Comparison of ENCODE assay signal across 21 cellular contexts in the genomic region with DNA sequence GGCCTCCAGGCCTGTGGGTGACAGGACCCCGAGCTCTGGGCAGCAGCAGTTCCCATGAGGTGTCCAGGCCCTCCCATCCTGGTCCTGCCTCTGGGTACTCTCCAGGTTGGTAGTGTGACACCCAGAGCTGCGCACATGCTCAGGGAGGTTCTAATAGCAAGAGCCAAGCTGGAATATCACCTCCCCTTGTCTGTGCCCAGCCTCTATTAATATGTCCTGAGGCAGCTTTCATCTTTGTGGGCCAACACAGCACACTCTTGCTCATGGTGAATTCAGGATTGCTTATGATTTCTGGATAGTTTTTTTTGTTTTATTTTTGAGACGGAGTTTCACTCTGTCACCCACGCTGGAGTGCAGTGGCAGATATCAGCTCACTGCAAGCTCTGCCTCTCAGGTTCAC. TPM values are rescaled to one million over a fixed set of nuclear protein-coding genes. Genes with fewer than 3 reads are reported as not detected.
A peak's percentile ranks its signal among the peaks of the same experiment; 100 is the strongest.
DNase-seq lines count a peak whose midpoint lies in the region; ATAC-seq and TF ChIP-seq lines count a peak whose summit lies in the region.
"Had no signal": no experiment of that assay in that cellular context is flagged by ENCODE, and none has a peak within 500 bp of the region (broad histone marks: within the 10 kb centered on the region; RNA-seq: fewer than 3 reads in every experiment).

No MANE protein-coding gene starts in this region.

- H3K36me3 Mint-ChIP-seq in T-helper 17 cell (ENCODE audit: low read depth) (no peaks in the 10 kb centered on the region), nephron progenitor cell (ENCODE audit: low read depth) (no peaks in the 10 kb centered on the region)
- no peaks in the 10 kb centered on the region for H3K36me3 Mint-ChIP-seq in activated T-helper 17 cell treated with anti-CD3 and anti-CD28 coated beads, Interleukin-2, amount 50 U/mL, for 72 hours (ENCODE audit: low read depth)
- H3K36me3 Mint-ChIP-seq: CD4-positive, alpha-beta memory T cell had no signal

- H3K4me1 Mint-ChIP-seq in T-helper 17 cell: peaks cover 26% of the 10 kb centered on the region
- peaks cover 14% of the 10 kb centered on the region for H3K4me1 Mint-ChIP-seq in activated T-helper 17 cell treated with anti-CD3 and anti-CD28 coated beads, Interleukin-2, amount 50 U/mL, for 72 hours
- peaks cover 62% of the 10 kb centered on the region for H3K4me1 Mint-ChIP-seq in nephron progenitor cell

- no peak for TF ChIP-seq CTCF in nephron progenitor cell (IDR thresholded peaks at IDR 0.05)

- H3K27me3 Mint-ChIP-seq in T-helper 17 cell (no peaks in the 10 kb centered on the region), nephron progenitor cell (ENCODE audit: low read depth, poor library complexity) (peaks cover 11% of the 10 kb centered on the region)
- no peaks in the 10 kb centered on the region for H3K27me3 Mint-ChIP-seq in activated T-helper 17 cell treated with anti-CD3 and anti-CD28 coated beads, Interleukin-2, amount 50 U/mL, for 72 hours
- H3K27me3 Mint-ChIP-seq: CD4-positive, alpha-beta memory T cell had no signal

- ATAC-seq in T-helper 17 cell: no peak
- no peak for ATAC-seq in activated T-helper 17 cell treated with anti-CD3 and anti-CD28 coated beads, Interleukin-2, amount 50 U/mL, for 72 hours (replicated peaks)
- ATAC-seq in HG02840 (IDR thresholded peaks at IDR 0.05; ENCODE audit: low FRiP score, unreplicated experiment): no peak
- ATAC-seq in HG02970 (IDR thresholded peaks at IDR 0.05; ENCODE audit: low FRiP score, unreplicated experiment): no peak
- ATAC-seq: GM23338, HCT116 had no signal

- DNase-seq in T-helper 17 cell (no peak), nephron progenitor cell (no peak), NCI-H146 (lab: John Stamatoyannopoulos, UW) (no peak)
- DNase-seq: C1 segment of cervical spinal cord; Calu3; CD4-positive, alpha-beta memory T cell; COR-L47; DMS53; DMS79 treated with DMSO at 0.1 percent for 48 hours; GF-D8 had no signal

- no peaks in the 10 kb centered on the region for H3K9me3 Mint-ChIP-seq in activated T-helper 17 cell treated with anti-CD3 and anti-CD28 coated beads, Interleukin-2, amount 50 U/mL, for 72 hours
- peaks cover 4% of the 10 kb centered on the region for H3K9me3 Mint-ChIP-seq in nephron progenitor cell

- no peaks in the 10 kb centered on the region for H3K9me3 ChIP-seq in T-helper 17 cell (ENCODE audit: control insufficient read depth, low read length, poor library complexity, severe bottlenecking)

- H3K4me3 Mint-ChIP-seq in T-helper 17 cell (no peak overlapping the region), nephron progenitor cell (no peak overlapping the region)
- H3K4me3 Mint-ChIP-seq in activated T-helper 17 cell treated with anti-CD3 and anti-CD28 coated beads, Interleukin-2, amount 50 U/mL, for 72 hours: no peak overlapping the region
- H3K4me3 Mint-ChIP-seq: GM23338, H9 had no signal

- H3K27ac Mint-ChIP-seq in T-helper 17 cell (peak overlapping the region; percentile 85), nephron progenitor cell (peak overlapping the region; percentile 39)
- peak overlapping the region; percentile 15 for H3K27ac Mint-ChIP-seq in activated T-helper 17 cell treated with anti-CD3 and anti-CD28 coated beads, Interleukin-2, amount 50 U/mL, for 72 hours
- H3K27ac Mint-ChIP-seq: GM23338, H9 had no signal

RNA-seq across cellular contexts. Expression of gene P2RX6, which starts 3.3 kb away (rescaled TPM):
- total RNA-seq in T-helper 17 cell: 1 to 10 TPM in 1 of 2 donors, under 1 TPM in 1; 0.39 to 1.0 TPM
- under 1 TPM in 1 of 2 donors, not detected in 1; 0.28 TPM for total RNA-seq in activated T-helper 17 cell treated with anti-CD3 and anti-CD28 coated beads, Interleukin-2, amount 50 U/mL, for 72 hours
- total RNA-seq: GM23338, H9 had no signal

RNA-seq across cellular contexts. Expression of gene SLC7A4, which starts 14.0 kb away (rescaled TPM):
- under 1 TPM; 0.13 to 0.15 TPM for total RNA-seq in T-helper 17 cell
- not detected for total RNA-seq in activated T-helper 17 cell treated with anti-CD3 and anti-CD28 coated beads, Interleukin-2, amount 50 U/mL, for 72 hours
- total RNA-seq: A172; A673; CD4-positive, alpha-beta memory T cell; Daoy; G401; H4 had no signal

RNA-seq across cellular contexts. Expression of gene THAP7, which starts 16.4 kb away (rescaled TPM):
- total RNA-seq in T-helper 17 cell: 10 to 100 TPM; 41.5 to 55.6 TPM
- 10 to 100 TPM; 19.6 to 27.1 TPM for total RNA-seq in activated T-helper 17 cell treated with anti-CD3 and anti-CD28 coated beads, Interleukin-2, amount 50 U/mL, for 72 hours

RNA-seq across cellular contexts. Expression of gene LRRC74B, which starts 27.4 kb away (rescaled TPM):
- under 1 TPM in 1 of 2 donors, not detected in 1; 0.10 TPM for total RNA-seq in T-helper 17 cell
- not detected for total RNA-seq in activated T-helper 17 cell treated with anti-CD3 and anti-CD28 coated beads, Interleukin-2, amount 50 U/mL, for 72 hours
- total RNA-seq: A172; A673; Calu3; CD4-positive, alpha-beta memory T cell; Daoy; G401; GM23338; H4; H9 had no signal

RNA-seq across cellular contexts. Expression of gene LZTR1, which starts 36.2 kb away (rescaled TPM):
- total RNA-seq in T-helper 17 cell: 10 to 100 TPM; 49.4 to 59.3 TPM
- 10 to 100 TPM; 40.0 to 68.7 TPM for total RNA-seq in activated T-helper 17 cell treated with anti-CD3 and anti-CD28 coated beads, Interleukin-2, amount 50 U/mL, for 72 hours

Comparison
In these comparisons a context has a peak if more than half of its experiments do, and no peak if none do; other contexts are left out.
1. H3K27ac Mint-ChIP-seq: peak in every context shown above with its lines; median percentile 85 in T-helper 17 cell; 39 in nephron progenitor cell; 15 in activated T-helper 17 cell treated with anti-CD3 and anti-CD28 coated beads, Interleukin-2, amount 50 U/mL, for 72 hours.